In the genomic region with DNA sequence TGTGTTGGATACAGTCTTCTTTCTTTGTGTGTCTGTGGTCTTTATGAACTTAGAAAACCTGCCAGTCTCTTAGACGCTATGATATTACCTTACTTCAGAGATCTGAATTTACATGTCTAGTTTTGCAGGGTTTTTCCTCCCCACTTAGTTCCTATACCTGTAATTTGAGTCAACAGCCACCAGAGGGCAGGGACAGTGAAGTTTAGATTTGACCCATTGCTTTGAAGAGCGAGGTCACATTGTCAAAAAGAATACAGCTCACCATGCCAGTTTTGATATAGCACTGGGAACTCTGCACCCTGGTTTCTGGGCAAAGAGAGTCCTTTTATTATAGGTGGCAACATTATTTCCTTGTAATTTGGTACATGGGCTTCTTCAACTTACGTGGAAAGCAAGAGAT, we compare ENCODE assay signal across 10 cellular contexts.
A peak's percentile ranks its signal among the peaks of the same experiment; 100 is the strongest.
DNase-seq lines count a peak whose midpoint lies in the region; TF ChIP-seq lines count a peak whose summit lies in the region.
"Had no signal": no experiment of that assay in that cellular context is flagged by ENCODE, and none has a peak within 500 bp of the region (broad histone marks: within the 10 kb centered on the region; RNA-seq: fewer than 3 reads in every experiment).

No MANE protein-coding gene starts in this region.

- H3K9me3 Mint-ChIP-seq in activated naive CD4-positive, alpha-beta T cell treated with anti-CD3 and anti-CD28 coated beads for 36 hours = peaks cover 5% of the 10 kb centered on the region
- H3K9me3 Mint-ChIP-seq in activated naive CD4-positive, alpha-beta T cell treated with anti-CD3 and anti-CD28 coated beads, Interleukin-2, amount 10 ng/mL, durations not matched to agents 7 days and 5 days = peaks cover 11% of the 10 kb centered on the region

- TF ChIP-seq POLR2A in erythroblast (IDR thresholded peaks at IDR 0.05; ENCODE audit: low read length) (no peak), transverse colon (IDR thresholded peaks at IDR 0.05) (no peak)

- CTCF ChIA-PET in activated naive CD4-positive, alpha-beta T cell treated with anti-CD3 and anti-CD28 coated beads for 36 hours (lab: Charles Lee) = interaction anchor here (0.6 kb wide), 3 partner anchors 60 to 987 kb away, joined by 3 read pairs; no protein-coding TSS in a partner anchor
- CTCF ChIA-PET in activated naive CD4-positive, alpha-beta T cell treated with anti-CD3 and anti-CD28 coated beads, Interleukin-2, amount 10 ng/mL, durations not matched to agents 7 days and 5 days (lab: Charles Lee) = no interaction called here

- no peak overlapping the region for H3K27ac Mint-ChIP-seq in activated naive CD4-positive, alpha-beta T cell treated with anti-CD3 and anti-CD28 coated beads for 36 hours
- no peak overlapping the region for H3K27ac Mint-ChIP-seq in activated naive CD4-positive, alpha-beta T cell treated with anti-CD3 and anti-CD28 coated beads, Interleukin-2, amount 10 ng/mL, durations not matched to agents 7 days and 5 days
- H3K27ac Mint-ChIP-seq: CD4-positive, alpha-beta memory T cell had no signal

- H3K9me3 ChIP-seq in transverse colon = no peaks in the 10 kb centered on the region

- no peaks in the 10 kb centered on the region for H3K4me1 ChIP-seq in transverse colon

- peaks cover 2% of the 10 kb centered on the region for H3K27me3 Mint-ChIP-seq in activated naive CD4-positive, alpha-beta T cell treated with anti-CD3 and anti-CD28 coated beads for 36 hours (ENCODE audit: low read depth)
- H3K27me3 Mint-ChIP-seq in activated naive CD4-positive, alpha-beta T cell treated with anti-CD3 and anti-CD28 coated beads, Interleukin-2, amount 10 ng/mL, durations not matched to agents 7 days and 5 days = peaks cover 4% of the 10 kb centered on the region

- in situ Hi-C loops in transverse colon (cut with MboI; ENCODE audit: low pct_ligation_motif_present in 1 of 4, low pct_unique_long_range_greater_than_20kb in 1 of 4, low sequenced_read_pairs in 3 of 4) = loop anchor here in 1 of 4 donors (25.0 kb wide), 1 partner anchor 100 kb away; a partner anchor contains a TSS

- no peaks in the 10 kb centered on the region for H3K36me3 Mint-ChIP-seq in activated naive CD4-positive, alpha-beta T cell treated with anti-CD3 and anti-CD28 coated beads for 36 hours (ENCODE audit: low read depth)
- H3K36me3 Mint-ChIP-seq in activated naive CD4-positive, alpha-beta T cell treated with anti-CD3 and anti-CD28 coated beads, Interleukin-2, amount 10 ng/mL, durations not matched to agents 7 days and 5 days = no peaks in the 10 kb centered on the region
- H3K36me3 Mint-ChIP-seq: CD4-positive, alpha-beta memory T cell had no signal

- no peaks in the 10 kb centered on the region for H3K36me3 ChIP-seq in transverse colon

- no peak for TF ChIP-seq EP300 in transverse colon (IDR thresholded peaks at IDR 0.05; ENCODE audit: low read depth)

- H3K27me3 ChIP-seq in transverse colon = no peaks in the 10 kb centered on the region

- WGBS in transverse colon (ENCODE audit: low coverage in 1 of 2), 2 donors = 33 to 67% methylated on average over 1 to 3 of the region's 3 CpGs

- no peak overlapping the region for H3K4me3 ChIP-seq in transverse colon

- H3K4me1 Mint-ChIP-seq in activated naive CD4-positive, alpha-beta T cell treated with anti-CD3 and anti-CD28 coated beads for 36 hours (ENCODE audit: low read depth) = no peaks in the 10 kb centered on the region
- H3K4me1 Mint-ChIP-seq in activated naive CD4-positive, alpha-beta T cell treated with anti-CD3 and anti-CD28 coated beads, Interleukin-2, amount 10 ng/mL, durations not matched to agents 7 days and 5 days = no peaks in the 10 kb centered on the region
- H3K4me1 Mint-ChIP-seq: CD4-positive, alpha-beta memory T cell had no signal

- peak; percentile 6 for DNase-seq in activated naive CD4-positive, alpha-beta T cell treated with anti-CD3 and anti-CD28 coated beads for 36 hours
- DNase-seq in activated naive CD4-positive, alpha-beta T cell treated with anti-CD3 and anti-CD28 coated beads, Interleukin-2, amount 10 ng/mL, durations not matched to agents 7 days and 5 days = no peak
- DNase-seq in NCI-H748 treated with DMSO at 0.1 percent for 48 hours (lab: John Stamatoyannopoulos, UW) (peak; percentile 45), erythroblast (lab: John Stamatoyannopoulos, UW) (peak; percentile 50 to 63), transverse colon (no peak)
- no peak for DNase-seq in stimulated activated CD4-positive, alpha-beta T cell treated with anti-CD3 and anti-CD28 coated beads, Interleukin-15, amount 100 ng/mL, for 24 hours
- DNase-seq in activated CD8-positive, alpha-beta memory T cell treated with anti-CD3 and anti-CD28 coated beads for 24 hours = no peak
- DNase-seq in effector CD4-positive, alpha-beta T cell = no peak
- DNase-seq: CD4-positive, alpha-beta memory T cell; Right ventricle myocardium superior had no signal

- H3K4me3 Mint-ChIP-seq in activated naive CD4-positive, alpha-beta T cell treated with anti-CD3 and anti-CD28 coated beads for 36 hours = no peak overlapping the region
- H3K4me3 Mint-ChIP-seq in activated naive CD4-positive, alpha-beta T cell treated with anti-CD3 and anti-CD28 coated beads, Interleukin-2, amount 10 ng/mL, durations not matched to agents 7 days and 5 days = no peak overlapping the region
- H3K4me3 Mint-ChIP-seq: CD4-positive, alpha-beta memory T cell had no signal

- TF ChIP-seq CTCF in transverse colon (IDR thresholded peaks at IDR 0.05) = peak in 4 of 5 experiments; percentile 21 to 30 (median 28)

- intact Hi-C loops in activated naive CD4-positive, alpha-beta T cell treated with anti-CD3 and anti-CD28 coated beads for 36 hours (cut with micrococcal nuclease) = no loop called here
- intact Hi-C loops in transverse colon (cut with DNase I; ENCODE audit: low total_unique reads) = no loop called here

- H3K27ac ChIP-seq in transverse colon = no peak overlapping the region

Comparison
In these comparisons a context has a peak if more than half of its experiments do, and no peak if none do; other contexts are left out.
1. DNase-seq: peak in activated naive CD4-positive, alpha-beta T cell treated with anti-CD3 and anti-CD28 coated beads for 36 hours (single experiment), NCI-H748 treated with DMSO at 0.1 percent for 48 hours (single experiment) and erythroblast (2 of 2); none in activated naive CD4-positive, alpha-beta T cell treated with anti-CD3 and anti-CD28 coated beads, Interleukin-2, amount 10 ng/mL, durations not matched to agents 7 days and 5 days (single experiment), transverse colon (single experiment), stimulated activated CD4-positive, alpha-beta T cell treated with anti-CD3 and anti-CD28 coated beads, Interleukin-15, amount 100 ng/mL, for 24 hours (single experiment), activated CD8-positive, alpha-beta memory T cell treated with anti-CD3 and anti-CD28 coated beads for 24 hours (single experiment) and effector CD4-positive, alpha-beta T cell (single experiment).